In genomic region chr3:114411811-114412803, GRCh38 we compare ENCODE assay signal across 8 cellular contexts.
A peak's percentile ranks its signal among the peaks of the same experiment; 100 is the strongest.
DNase-seq lines count a peak whose midpoint lies in the region; ATAC-seq and TF ChIP-seq lines count a peak whose summit lies in the region.

No MANE protein-coding gene starts in this region.

- peak; percentile 94 to 97 for ATAC-seq in activated CD4-positive, CD25-positive, alpha-beta regulatory T cell treated with anti-CD3 and anti-CD28 coated beads, Interleukin-2, amount 50 U/mL, for 24 hours
- peak; percentile 65 for ATAC-seq in HG03280 (IDR thresholded peaks at IDR 0.05; ENCODE audit: unreplicated experiment)
- no peak for ATAC-seq in CD4-positive, alpha-beta T cell (ENCODE audit: poor library complexity)

- H3K36me3 ChIP-seq in muscle layer of duodenum (ENCODE audit: control insufficient read depth in 1 of 2, insufficient read depth in 2 of 2, low read length in 2 of 2): no peaks in the 10 kb centered on the region

- no peaks in the 10 kb centered on the region for H3K27me3 Mint-ChIP-seq in CD4-positive, alpha-beta T cell

- no peak for DNase-seq in activated CD4-positive, CD25-positive, alpha-beta regulatory T cell (lab: John Stamatoyannopoulos, UW)
- DNase-seq in astrocyte of the hippocampus (ENCODE audit: low read depth, low spot score) (peak; percentile 50), middle frontal gyrus (ENCODE audit: extremely low spot score, low spot score) (no peak), SKM-1 (lab: John Stamatoyannopoulos, UW; ENCODE audit: unreplicated experiment) (no peak)
- no peak for DNase-seq in CD4-positive, alpha-beta T cell

- CTCF ChIA-PET in CD4-positive, alpha-beta T cell (lab: Charles Lee): no interaction called here

- H3K4me1 Mint-ChIP-seq in CD4-positive, alpha-beta T cell (ENCODE audit: low read depth): peaks cover 6% of the 10 kb centered on the region

- H3K27ac ChIP-seq in muscle layer of duodenum (ENCODE audit: low read length): peak overlapping the region; percentile 67
- no peak overlapping the region for H3K27ac ChIP-seq in CD4-positive, alpha-beta T cell (ENCODE audit: low read depth, low read length)

- H3K4me1 ChIP-seq in muscle layer of duodenum (ENCODE audit: control insufficient read depth in 1 of 2, insufficient read depth in 2 of 2, low read length in 2 of 2): peaks cover 9% of the 10 kb centered on the region in 2 donors

- no peak for TF ChIP-seq CTCF in CD4-positive, alpha-beta T cell (IDR thresholded peaks at IDR 0.05)

- H3K27me3 ChIP-seq in muscle layer of duodenum (ENCODE audit: low read depth, low read length): no peaks in the 10 kb centered on the region
- no peaks in the 10 kb centered on the region for H3K27me3 ChIP-seq in CD4-positive, alpha-beta T cell (ENCODE audit: control insufficient read depth, insufficient read depth, low read length)

- H3K4me3 Mint-ChIP-seq in CD4-positive, alpha-beta T cell: no peak overlapping the region

- POLR2A ChIA-PET in CD4-positive, alpha-beta T cell (lab: Charles Lee): no interaction called here

- no peaks in the 10 kb centered on the region for H3K9me3 ChIP-seq in muscle layer of duodenum (ENCODE audit: control insufficient read depth in 1 of 2, low read length in 2 of 2)
- no peaks in the 10 kb centered on the region for H3K9me3 ChIP-seq in CD4-positive, alpha-beta T cell (ENCODE audit: control insufficient read depth, low read length)

- intact Hi-C loops in CD4-positive, alpha-beta T cell (cut with DNase I, micrococcal nuclease): no loop called here

- H3K9me3 Mint-ChIP-seq in CD4-positive, alpha-beta T cell: no peaks in the 10 kb centered on the region

- no peaks in the 10 kb centered on the region for H3K36me3 Mint-ChIP-seq in CD4-positive, alpha-beta T cell (ENCODE audit: low read depth)

- no peak overlapping the region for H3K27ac Mint-ChIP-seq in CD4-positive, alpha-beta T cell

- no peak overlapping the region for H3K4me3 ChIP-seq in muscle layer of duodenum (ENCODE audit: low read depth in 1 of 2, low read length in 2 of 2)
